Comparison of ENCODE assay signal across 6 cellular contexts in the genomic region with DNA sequence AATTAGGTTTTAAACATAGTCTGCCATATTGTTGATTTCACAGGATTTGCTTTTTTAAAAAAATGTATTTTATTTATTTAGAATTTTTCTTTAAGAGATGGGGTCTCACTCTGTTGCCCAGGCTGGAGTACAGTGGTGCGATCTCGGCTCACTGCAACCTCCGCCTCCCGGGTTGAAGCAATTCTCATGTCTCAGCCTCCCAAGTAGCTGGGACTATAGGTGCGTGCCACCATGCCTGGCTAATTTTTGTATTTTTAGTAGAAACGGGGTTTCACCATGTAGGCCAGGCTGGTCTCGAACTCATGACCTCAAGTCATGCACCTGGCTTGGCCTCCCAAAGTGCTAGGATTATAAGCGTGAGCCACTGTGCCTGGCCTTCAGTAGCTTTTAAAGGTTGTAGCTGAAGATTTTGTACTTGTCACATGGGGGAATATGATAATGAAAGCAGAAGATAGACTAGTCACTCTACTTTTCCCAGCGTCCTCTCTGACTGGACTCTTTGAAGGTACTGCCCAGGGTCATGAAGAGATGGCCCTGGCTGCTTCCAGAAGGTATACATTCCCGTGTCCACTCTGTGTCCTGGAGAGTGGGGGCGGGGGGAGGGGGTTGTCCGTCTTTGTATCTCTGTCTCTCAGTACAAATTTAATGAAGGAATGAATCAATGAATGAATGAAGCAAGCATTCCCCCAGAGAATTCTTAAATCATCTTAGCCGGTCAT.
A peak's percentile ranks its signal among the peaks of the same experiment; 100 is the strongest.
DNase-seq lines count a peak whose midpoint lies in the region; ATAC-seq and TF ChIP-seq lines count a peak whose summit lies in the region.
"Not testable (repeated sequence)": the region's sequence is repeated elsewhere in the genome, so short reads cannot be mapped to it uniquely, and the experiment has no call there.

No MANE protein-coding gene starts in this region.

- H3K27ac Mint-ChIP-seq in WTC11 = 0 out of 2 replicates have a peak overlapping the region, but pooled peaks have one; percentile 63
- peak overlapping the region; percentile 52 for H3K27ac Mint-ChIP-seq in endodermal cell
- H3K27ac Mint-ChIP-seq in mesothelial cell of epicardium = peak overlapping the region; percentile 92

- H3K4me2 ChIP-seq in trophoblast cell (ENCODE audit: low read length) = not testable (repeated sequence)

- H3K4me1 Mint-ChIP-seq in WTC11 (peaks cover 25% of the 10 kb centered on the region), mesothelial cell of epicardium (peaks cover 36% of the 10 kb centered on the region)
- not testable (repeated sequence) for H3K4me1 Mint-ChIP-seq in endodermal cell

- not testable (repeated sequence) for TF ChIP-seq CTCF in AG04450 (IDR thresholded peaks at IDR 0.05; ENCODE audit: low read depth, low read length); HEK293 (tag by site-specific recombination; IDR thresholded peaks at IDR 0.05); WTC11 (IDR thresholded peaks at IDR 0.05); endodermal cell (conservative IDR thresholded peaks at IDR 0.05); mesothelial cell of epicardium (IDR thresholded peaks at IDR 0.05; ENCODE audit: unreplicated experiment)

- H3K27ac ChIP-seq in AG04450 (ENCODE audit: low read depth, low read length) = peak overlapping the region; percentile 84
- not testable (repeated sequence) for H3K27ac ChIP-seq in HEK293 (ENCODE audit: extremely low read depth, low read depth, low read length); endodermal cell (ENCODE audit: low read depth, low read length); trophoblast cell (ENCODE audit: low read depth, low read length)

- not testable (repeated sequence) for H2BK120ac ChIP-seq in trophoblast cell (ENCODE audit: insufficient read depth, low read length, poor library complexity)

- not testable (repeated sequence) for H3K9ac ChIP-seq in endodermal cell (ENCODE audit: extremely low read depth, low read length, poor library complexity, severe bottlenecking); trophoblast cell (ENCODE audit: low read length)

- not testable (repeated sequence) for H3K4me1 ChIP-seq in HEK293 (ENCODE audit: control insufficient read depth, insufficient read depth, low read length); endodermal cell (ENCODE audit: control insufficient read depth, insufficient read depth, low read length)
- peaks cover 10 to 21% of the 10 kb centered on the region in 2 experiments for H3K4me1 ChIP-seq in trophoblast cell (ENCODE audit: control insufficient read depth in 1 of 2, insufficient read depth in 2 of 2, low read length in 2 of 2)

- H3K18ac ChIP-seq in trophoblast cell (ENCODE audit: low read length) = not testable (repeated sequence)

- H2AK5ac ChIP-seq in trophoblast cell (ENCODE audit: low read length) = not testable (repeated sequence)

- not testable (repeated sequence) for H3K4me3 Mint-ChIP-seq in WTC11, endodermal cell, mesothelial cell of epicardium

- H3K79me2 ChIP-seq in trophoblast cell (ENCODE audit: control insufficient read depth, insufficient read depth, low read length, poor library complexity) = not testable (repeated sequence)

- 95 to 98% methylated on average over 11 to 13 of the region's 13 CpGs for WGBS in endodermal cell (ENCODE audit: insufficient coverage in 1 of 2, insufficient read length in 1 of 2), 2 experiments
- no CpG with 5 or more reads among the region's 13 CpGs for WGBS in trophoblast cell (ENCODE audit: extremely low coverage, insufficient coverage, insufficient read length)

- H3K27me3 Mint-ChIP-seq in WTC11 (ENCODE audit: low read depth); endodermal cell (ENCODE audit: insufficient read depth): not testable (repeated sequence)
- peaks cover 14% of the 10 kb centered on the region for H3K27me3 Mint-ChIP-seq in mesothelial cell of epicardium (ENCODE audit: low read depth)

- not testable (repeated sequence) for DNase-seq in AG04450 (ENCODE audit: low read depth, low spot score); WTC11 (ENCODE audit: low spot score); endodermal cell; mesothelial cell of epicardium (ENCODE audit: low spot score in 2 of 2, unreplicated experiment in 2 of 2)
- peak; percentile 65 to 73 for DNase-seq in trophoblast cell

- CTCF ChIA-PET in AG04450 (lab: Charles Lee) = interaction anchor here (0.6 kb wide), 1 partner anchor 294 kb away, joined by 4 read pairs; no protein-coding TSS in a partner anchor
- CTCF ChIA-PET in HEK293 (lab: Yijun Ruan, JAX) = interaction anchor here (0.5 kb wide), 1 partner anchor 1381 kb away, joined by 3 read pairs; no protein-coding TSS in a partner anchor
- CTCF ChIA-PET in WTC11 (lab: Charles Lee) = interaction anchor here (0.7 kb wide), 1 partner anchor 63 kb away, joined by 3 read pairs; no protein-coding TSS in a partner anchor

- not testable (repeated sequence) for H4K8ac ChIP-seq in trophoblast cell (ENCODE audit: low read depth, low read length)

- H2BK5ac ChIP-seq in trophoblast cell (ENCODE audit: low read depth, low read length, poor library complexity) = not testable (repeated sequence)

- H3K36me3 Mint-ChIP-seq in WTC11 = not testable (repeated sequence)
- H3K36me3 Mint-ChIP-seq in endodermal cell (ENCODE audit: low read depth) (peaks cover 38% of the 10 kb centered on the region), mesothelial cell of epicardium (peaks cover 17% of the 10 kb centered on the region)

- H3K36me3 ChIP-seq in HEK293 (ENCODE audit: control insufficient read depth in 2 of 2, insufficient read depth in 1 of 2, low read length in 2 of 2); endodermal cell (ENCODE audit: control insufficient read depth, insufficient read depth, low read length); trophoblast cell (ENCODE audit: control insufficient read depth in 1 of 2, insufficient read depth in 2 of 2, low read length in 2 of 2): not testable (repeated sequence)

- POLR2A ChIA-PET in AG04450 (lab: Yijun Ruan, JAX) = interaction anchor here (0.8 to 1.5 kb wide), 2 partner anchors 33 to 187 kb away, joined by 3 to 8 read pairs; no protein-coding TSS in a partner anchor
- POLR2A ChIA-PET in HEK293 (lab: Yijun Ruan, JAX) = interaction anchor here (1.2 kb wide), 1 partner anchor 92 kb away, joined by 3 read pairs; no protein-coding TSS in a partner anchor
- POLR2A ChIA-PET in WTC11 (lab: Charles Lee) = not testable (repeated sequence)

- H3K79me1 ChIP-seq in trophoblast cell (ENCODE audit: low read length) = not testable (repeated sequence)

- H4K12ac ChIP-seq in trophoblast cell (ENCODE audit: low read depth, low read length) = not testable (repeated sequence)

- H3K9me3 Mint-ChIP-seq in WTC11, endodermal cell, mesothelial cell of epicardium: not testable (repeated sequence)

- not testable (repeated sequence) for H3K9me3 ChIP-seq in AG04450 (ENCODE audit: control insufficient read depth, insufficient read depth, low read length); HEK293 (ENCODE audit: control insufficient read depth, insufficient read depth, low read depth, low read length); endodermal cell (ENCODE audit: control insufficient read depth, low read length); trophoblast cell (ENCODE audit: insufficient read depth, low read depth, low read length)

- H3K23ac ChIP-seq in trophoblast cell (ENCODE audit: low read length) = not testable (repeated sequence)

- not testable (repeated sequence) for H3K14ac ChIP-seq in trophoblast cell (ENCODE audit: low read length)

- not testable (repeated sequence) for H2BK12ac ChIP-seq in trophoblast cell (ENCODE audit: low read length)

- ATAC-seq in WTC11 = not testable (repeated sequence)

- H3K27me3 ChIP-seq in AG04450 (ENCODE audit: control insufficient read depth, insufficient read depth, low read length); endodermal cell (ENCODE audit: control insufficient read depth, insufficient read depth, low read length, poor library complexity, severe bottlenecking); trophoblast cell (ENCODE audit: insufficient read depth, low read length): not testable (repeated sequence)

- H3K4ac ChIP-seq in trophoblast cell (ENCODE audit: low read depth, low read length) = not testable (repeated sequence)

- not testable (repeated sequence) for H4K91ac ChIP-seq in trophoblast cell (ENCODE audit: low read depth, low read length)

- not testable (repeated sequence) for H2AFZ ChIP-seq in trophoblast cell (ENCODE audit: insufficient read depth, low read length, poor library complexity)

- H3K4me3 ChIP-seq in AG04450 (ENCODE audit: low read depth, low read length); HEK293 (ENCODE audit: low read depth, low read length); endodermal cell (ENCODE audit: low read length); trophoblast cell (ENCODE audit: low read depth, low read length): not testable (repeated sequence)

TF ChIP-seq in HEK293, 187 proteins besides CTCF, POLR2A, EP300 and RAD21:
- peak; percentile 89 for TF ChIP-seq ZNF121 (tag by site-specific recombination; IDR thresholded peaks at IDR 0.05)

TF ChIP-seq in WTC11, 78 proteins besides CTCF, POLR2A, EP300 and RAD21:
- TF ChIP-seq ZNF121 (CRISPR knock-in tag; IDR thresholded peaks at IDR 0.05) = peak; percentile 70
